ENCODE assay signal across 20 cellular contexts in the genomic region with DNA sequence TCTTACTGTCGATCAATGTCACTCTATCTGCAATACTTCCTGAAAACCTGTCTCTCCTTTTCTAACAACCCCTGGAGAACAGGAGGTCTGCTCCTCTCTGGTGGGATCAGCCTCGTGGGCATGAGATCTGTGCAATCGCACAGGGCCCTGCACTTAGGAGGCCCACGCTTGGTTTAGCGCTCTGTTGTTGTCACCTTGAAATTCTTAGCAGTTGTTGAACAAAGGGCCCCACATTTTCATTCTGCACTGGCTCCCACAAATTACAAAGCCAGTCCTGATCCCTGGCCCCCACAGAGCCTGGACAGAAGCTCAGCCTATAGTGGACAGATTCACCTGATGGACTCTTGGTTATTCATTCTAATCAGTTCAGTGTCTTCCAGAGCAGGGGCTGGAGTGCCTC. TPM values are rescaled to one million over a fixed set of nuclear protein-coding genes. Genes with fewer than 3 reads are reported as not detected.
A peak's percentile ranks its signal among the peaks of the same experiment; 100 is the strongest.
DNase-seq lines count a peak whose midpoint lies in the region; FAIRE-seq and TF ChIP-seq lines count a peak whose summit lies in the region.
"Had no signal": no experiment of that assay in that cellular context is flagged by ENCODE, and none has a peak within 500 bp of the region (broad histone marks: within the 10 kb centered on the region; RNA-seq: fewer than 3 reads in every experiment).

No MANE protein-coding gene starts in this region.

- no TSS peak for BruUV-seq in endothelial cell of umbilical vein (replicated peaks; lab: Mats Ljungman, UMichigan)

- intact Hi-C loops in endothelial cell of umbilical vein (cut with micrococcal nuclease) (no loop called here), posterior vena cava (cut with DNase I) (loop anchor here in 1 of 2 donors (10.0 kb wide), 1 partner anchor 168 kb away; no protein-coding TSS in a partner anchor)

- H3K4me1 ChIP-seq in endothelial cell of umbilical vein (ENCODE audit: control insufficient read depth, extremely low read depth, insufficient read depth, low read length) (peaks cover 30% of the 10 kb centered on the region), neuronal stem cell (ENCODE audit: control insufficient read depth in 2 of 2, insufficient read depth in 1 of 2, low read depth in 1 of 2, low read length in 2 of 2) (peaks cover 22 to 29% of the 10 kb centered on the region in 2 donors)
- H3K4me1 ChIP-seq: body of pancreas had no signal

- no peaks in the 10 kb centered on the region for H3K9me3 ChIP-seq in MG63
- H3K9me3 ChIP-seq in endothelial cell of umbilical vein (replicated peaks; ENCODE audit: control insufficient read depth, insufficient read depth, low read length), result no peaks in the 10 kb centered on the region
- H3K9me3 ChIP-seq in neuronal stem cell (replicated peaks in 1 of 2; ENCODE audit: control insufficient read depth in 2 of 2, insufficient read depth in 1 of 2, low read depth in 1 of 2, low read length in 2 of 2), result no peaks in the 10 kb centered on the region
- H3K9me3 ChIP-seq: BLaER1 treated with 17β-estradiol and CSF1 and Interleukin-3, amounts not matched to agents 10 nM and 100 nM; body of pancreas; mucosa of descending colon had no signal

- peak overlapping the region; percentile 1 for H2AK5ac ChIP-seq in neuronal stem cell (ENCODE audit: low read depth, low read length)

- H3K23ac ChIP-seq in neuronal stem cell (ENCODE audit: low read depth, low read length, poor library complexity), result no peak overlapping the region

- peaks cover 30% of the 10 kb centered on the region for H3K36me3 ChIP-seq in MG63
- H3K36me3 ChIP-seq in endothelial cell of umbilical vein (ENCODE audit: control insufficient read depth in 2 of 2, extremely low read depth in 1 of 2, insufficient read depth in 2 of 2, low read length in 2 of 2), result no peaks in the 10 kb centered on the region
- no peaks in the 10 kb centered on the region for H3K36me3 ChIP-seq in neuronal stem cell (replicated peaks in 1 of 2; ENCODE audit: control insufficient read depth in 2 of 2, insufficient read depth in 2 of 2, low read length in 2 of 2)
- H3K36me3 ChIP-seq: BLaER1 treated with 17β-estradiol and CSF1 and Interleukin-3, amounts not matched to agents 10 nM and 100 nM had no signal

- H2BK12ac ChIP-seq in neuronal stem cell (ENCODE audit: low read length), result no peak overlapping the region

- POLR2A ChIA-PET in endothelial cell of umbilical vein (lab: Charles Lee), result no interaction called here

- H3K4me3 ChIP-seq in AG09309 (ENCODE audit: control insufficient read depth, low read depth, low read length) (peak overlapping the region; percentile 61), MG63 (peak overlapping the region; percentile 57), endothelial cell of umbilical vein (replicated peaks in 1 of 3; ENCODE audit: insufficient read depth in 1 of 3, low read depth in 1 of 3, low read length in 3 of 3) (peak overlapping the region; percentile 17 to 97 (median 59)), neuronal stem cell (ENCODE audit: low read length in 2 of 2) (no peak overlapping the region)
- H3K4me3 ChIP-seq: BLaER1 treated with 17β-estradiol and CSF1 and Interleukin-3, amounts not matched to agents 10 nM and 100 nM; body of pancreas; mucosa of descending colon had no signal

- DNase-seq in AG09309 (ENCODE audit: low read depth), result no peak
- DNase-seq in MG63, result no peak
- DNase-seq in endothelial cell of umbilical vein (ENCODE audit: low read depth, low spot score), result no peak
- no peak for DNase-seq in neuronal stem cell (ENCODE audit: low spot score)
- no peak for DNase-seq in GM13976 (ENCODE audit: low spot score)
- no peak for DNase-seq in posterior vena cava (ENCODE audit: low spot score)
- no peak for DNase-seq in DMS79 (lab: John Stamatoyannopoulos, UW)
- no peak for DNase-seq in superior temporal gyrus (ENCODE audit: extremely low spot score)
- DNase-seq: activated CD4-positive, alpha-beta T cell treated with anti-CD3 and anti-CD28 coated beads for 1 hour; body of pancreas; DMS 273 treated with DMSO at 0.1 percent for 48 hours; KBM-7; left cardiac atrium; mucosa of descending colon; NCI-H1048; NCI-H526; stimulated activated CD4-positive, alpha-beta T cell treated with anti-CD3 and anti-CD28 coated beads, Interleukin-2, amount 100 ng/mL, for 48 hours; substantia nigra had no signal

- no peak overlapping the region for H4K91ac ChIP-seq in neuronal stem cell (ENCODE audit: low read depth, low read length, poor library complexity)

- TF ChIP-seq CTCF in AG09309 (IDR thresholded peaks at IDR 0.05; ENCODE audit: control insufficient read depth, insufficient read depth, low read depth, low read length, missing control alignments) (no peak), endothelial cell of umbilical vein (IDR thresholded peaks at IDR 0.05; ENCODE audit: extremely low read depth in 1 of 2, insufficient read depth in 1 of 2, low read depth in 1 of 2, low read length in 2 of 2) (no peak), GM13976 (IDR thresholded peaks at IDR 0.05; ENCODE audit: borderline replicate concordance, control extremely low read depth, extremely low read depth, insufficient read depth, missing control alignments) (no peak)

- H3K14ac ChIP-seq in neuronal stem cell (ENCODE audit: low read length), result no peak overlapping the region

- H3K9me1 ChIP-seq in endothelial cell of umbilical vein (replicated peaks; ENCODE audit: control insufficient read depth, extremely low read depth, insufficient read depth, low read length), result no peaks in the 10 kb centered on the region

- no peak overlapping the region for H2BK5ac ChIP-seq in neuronal stem cell (ENCODE audit: low read length)

- no peak overlapping the region for H2BK120ac ChIP-seq in neuronal stem cell (ENCODE audit: low read depth, low read length)

- no peak for TF ChIP-seq POLR2A in endothelial cell of umbilical vein (IDR thresholded peaks at IDR 0.05; ENCODE audit: low read depth, low read length)

- dilution Hi-C loops in endothelial cell of umbilical vein (cut with MboI; ENCODE audit: extremely low pct_ligation_motif_present, low sequenced_read_pairs), result no loop called here

- H3K4me2 ChIP-seq in endothelial cell of umbilical vein (ENCODE audit: insufficient read depth, low read length) (peak overlapping the region; percentile 88), neuronal stem cell (ENCODE audit: insufficient read depth, low read length, poor library complexity, severe bottlenecking) (no peak overlapping the region)

- CTCF ChIA-PET in endothelial cell of umbilical vein (lab: Charles Lee), result interaction anchor here (1.2 to 5.0 kb wide), 4 partner anchors 8 to 167 kb away, joined by 4 to 49 read pairs (median 18); a partner anchor contains a TSS

- no peak overlapping the region for H3K4ac ChIP-seq in neuronal stem cell (ENCODE audit: low read length)

- in situ Hi-C loops in GM13976 (cut with MboI; ENCODE audit: low sequenced_read_pairs, unreplicated experiment), result loop anchor here (10.0 kb wide), 1 partner anchor 132 kb away; no protein-coding TSS in a partner anchor

- no peaks in the 10 kb centered on the region for H3K27me3 ChIP-seq in MG63
- no peaks in the 10 kb centered on the region for H3K27me3 ChIP-seq in endothelial cell of umbilical vein (ENCODE audit: control insufficient read depth in 2 of 2, insufficient read depth in 2 of 2, low read length in 2 of 2)
- peaks cover 0 to 28% (median 0%) of the 10 kb centered on the region in 3 experiments for H3K27me3 ChIP-seq in neuronal stem cell (ENCODE audit: control insufficient read depth in 3 of 3, insufficient read depth in 3 of 3, low read depth in 1 of 3, low read length in 3 of 3)
- H3K27me3 ChIP-seq: body of pancreas had no signal

- whole genome bisulfite sequencing in neuronal stem cell (ENCODE audit: extremely low coverage in 2 of 2, insufficient read length in 2 of 2, insufficient replicate concordance in 1 of 2), 2 donors, result no CpG with 5 or more reads among the region's 5 CpGs

- H3K18ac ChIP-seq in neuronal stem cell (ENCODE audit: low read length), result no peak overlapping the region

- H3K79me2 ChIP-seq in endothelial cell of umbilical vein (ENCODE audit: control insufficient read depth, insufficient read depth, low read length), result peaks cover 38% of the 10 kb centered on the region

- H3K79me1 ChIP-seq in neuronal stem cell (ENCODE audit: low read depth, low read length), result no peaks in the 10 kb centered on the region

- H4K20me1 ChIP-seq in endothelial cell of umbilical vein (replicated peaks; ENCODE audit: control insufficient read depth, extremely low read depth, insufficient read depth, low read length), result no peaks in the 10 kb centered on the region

- H3K9ac ChIP-seq in endothelial cell of umbilical vein (replicated peaks; ENCODE audit: extremely low read depth, insufficient read depth, low read length) (peak overlapping the region; percentile 52), neuronal stem cell (ENCODE audit: low read depth, low read length, poor library complexity) (no peak overlapping the region)

- H2AFZ ChIP-seq in endothelial cell of umbilical vein (ENCODE audit: low read depth, low read length) (no peak overlapping the region), neuronal stem cell (ENCODE audit: low read length) (no peak overlapping the region)

- H2BK15ac ChIP-seq in neuronal stem cell (ENCODE audit: low read length), result no peak overlapping the region

- H3K27ac ChIP-seq in endothelial cell of umbilical vein (ENCODE audit: insufficient read depth, low read depth, low read length) (peak overlapping the region; percentile 54), neuronal stem cell (replicated peaks; ENCODE audit: low read length) (no peak overlapping the region)
- H3K27ac ChIP-seq: body of pancreas had no signal

- no peak for FAIRE-seq in endothelial cell of umbilical vein (lab: Jason Lieb, UNC)
- FAIRE-seq: H1 had no signal

- no peak overlapping the region for H4K8ac ChIP-seq in neuronal stem cell (ENCODE audit: low read depth, low read length)

RNA-seq across cellular contexts. Expression of a gene that starts 18.6 kb away (rescaled TPM):
- total RNA-seq in MG63 (2014; rRNA removed; shearing (Covaris generic); ENCODE audit: low replicate concordance), result 27.6 and 32.3 TPM in 2 replicates
- total RNA-seq in endothelial cell of umbilical vein, result 0.27 and 24.9 TPM in 2 replicates
- 33.0 and 40.1 TPM in 2 replicates for polyA plus RNA-seq in endothelial cell of umbilical vein
- polyA plus RNA-seq in endothelial cell of umbilical vein (2011; cell fraction: cytosol; rRNA removed), result 31.3 and 34.9 TPM in 2 replicates
- polyA plus RNA-seq in endothelial cell of umbilical vein (2011; cell fraction: nucleus; rRNA removed), result 110 and 135 TPM in 2 replicates
- 34.7 and 35.9 TPM in 2 replicates for polyA plus RNA-seq in endothelial cell of umbilical vein (2012)
- 20.7 and 21.7 TPM in 2 replicates for polyA minus RNA-seq in endothelial cell of umbilical vein
- polyA minus RNA-seq in endothelial cell of umbilical vein (2011; cell fraction: cytosol; rRNA and poly(A)+ RNA removed), result not detected
- polyA minus RNA-seq in endothelial cell of umbilical vein (2011; cell fraction: nucleus; rRNA and poly(A)+ RNA removed), result 23.3 and 33.4 TPM in 2 replicates
- polyA plus RNA-seq in neuronal stem cell (2013, experiment 1 of 2), result 1.1 TPM
- polyA plus RNA-seq in neuronal stem cell (2013, experiment 2 of 2), result 0.97 TPM
- total RNA-seq in posterior vena cava, result 10 to 100 TPM; 13.5 to 23.0 TPM

RNA-seq across cellular contexts. Expression of a gene that starts 33.1 kb away (rescaled TPM):
- total RNA-seq in MG63 (2014; rRNA removed; shearing (Covaris generic); ENCODE audit: low replicate concordance), result 3.4 and 8.5 TPM in 2 replicates
- total RNA-seq in endothelial cell of umbilical vein (1.5 and 3.1 TPM in 2 replicates), posterior vena cava (1 to 10 TPM; 3.8 to 5.3 TPM)
- polyA plus RNA-seq in endothelial cell of umbilical vein, result 1.3 and 2.2 TPM in 2 replicates
- 0.88 and 1.3 TPM in 2 replicates for polyA plus RNA-seq in endothelial cell of umbilical vein (2011; cell fraction: cytosol; rRNA removed)
- 4.9 and 5.7 TPM in 2 replicates for polyA plus RNA-seq in endothelial cell of umbilical vein (2011; cell fraction: nucleus; rRNA removed)
- polyA plus RNA-seq in endothelial cell of umbilical vein (2012), result 1.1 and 2.2 TPM in 2 replicates
- 1.1 and 1.4 TPM in 2 replicates for polyA minus RNA-seq in endothelial cell of umbilical vein
- 1.3 TPM for polyA minus RNA-seq in endothelial cell of umbilical vein (2011; cell fraction: cytosol; rRNA and poly(A)+ RNA removed)
- polyA minus RNA-seq in endothelial cell of umbilical vein (2011; cell fraction: nucleus; rRNA and poly(A)+ RNA removed), result 1.0 and 1.6 TPM in 2 replicates
- 25.2 TPM for polyA plus RNA-seq in neuronal stem cell (2013, experiment 1 of 2)
- 24.4 TPM for polyA plus RNA-seq in neuronal stem cell (2013, experiment 2 of 2)

Comparison
In these comparisons a context has a peak if more than half of its experiments do, and no peak if none do; other contexts are left out.
1. H3K4me3 ChIP-seq: peak in AG09309 (single experiment), MG63 (single experiment) and endothelial cell of umbilical vein (3 of 3); none in neuronal stem cell (0 of 2).